ENCODE assay signal across 35 cellular contexts in genomic region chr11:69752890-69753289, GRCh38. TPM values are rescaled to one million over a fixed set of nuclear protein-coding genes. Genes with fewer than 3 reads are reported as not detected.
"Had no signal": no experiment of that assay in that cellular context is flagged by ENCODE, and none has a peak within 500 bp of the region (broad histone marks: within the 10 kb centered on the region; RNA-seq: fewer than 3 reads in every experiment).

No MANE protein-coding gene starts in this region.

- H3K36me3 Mint-ChIP-seq: activated CD4-positive, alpha-beta memory T cell treated with anti-CD3 and anti-CD28 coated beads for 36 hours had no signal

- H3K4me1 ChIP-seq: esophagus squamous epithelium, gastroesophageal sphincter had no signal

- H3K4me1 Mint-ChIP-seq: activated CD4-positive, alpha-beta T cell treated with anti-CD3 and anti-CD28 coated beads for 36 hours; activated CD4-positive, alpha-beta T cell treated with anti-CD3 and anti-CD28 coated beads, Interleukin-2, amount 10 ng/mL, durations not matched to agents 24 days and 14 days; activated T-helper 17 cell treated with anti-CD3 and anti-CD28 coated beads, Interleukin-2, amount 50 U/mL, for 72 hours; T-helper 17 cell had no signal

- H3K27me3 Mint-ChIP-seq: activated CD4-positive, alpha-beta T cell treated with anti-CD3 and anti-CD28 coated beads, Interleukin-2, amount 10 ng/mL, durations not matched to agents 24 days and 14 days had no signal

- H3K4me3 Mint-ChIP-seq: activated CD4-positive, alpha-beta memory T cell treated with anti-CD3 and anti-CD28 coated beads for 36 hours; activated CD4-positive, alpha-beta T cell treated with anti-CD3 and anti-CD28 coated beads for 36 hours; activated CD4-positive, alpha-beta T cell treated with anti-CD3 and anti-CD28 coated beads, Interleukin-2, amount 10 ng/mL, durations not matched to agents 24 days and 14 days; activated naive CD8-positive, alpha-beta T cell; activated T-cell treated with anti-CD3 and anti-CD28 coated beads, Interleukin-2, amount 50 U/mL, for 4 hours; activated T-helper 17 cell treated with anti-CD3 and anti-CD28 coated beads, Interleukin-2, amount 50 U/mL, for 72 hours; effector memory CD8-positive, alpha-beta T cell; T-helper 17 cell; T-helper 2 cell treated with Interferon-gamma antibody and Interleukin-4, amounts not matched to agents 5 μg/mL and 100 μg/mL, for 36 hours had no signal

- H3K27ac ChIP-seq: epithelial cell of prostate, esophagus squamous epithelium, gastroesophageal sphincter had no signal

- H3K36me3 ChIP-seq: esophagus squamous epithelium, gastroesophageal sphincter had no signal

- H3K27ac Mint-ChIP-seq: activated CD4-positive, alpha-beta memory T cell treated with anti-CD3 and anti-CD28 coated beads for 36 hours; activated CD4-positive, alpha-beta T cell treated with anti-CD3 and anti-CD28 coated beads for 36 hours; activated CD4-positive, alpha-beta T cell treated with anti-CD3 and anti-CD28 coated beads, Interleukin-2, amount 10 ng/mL, durations not matched to agents 24 days and 14 days; activated naive CD8-positive, alpha-beta T cell; activated T-helper 17 cell treated with anti-CD3 and anti-CD28 coated beads, Interleukin-2, amount 50 U/mL, for 72 hours; effector memory CD8-positive, alpha-beta T cell; T-helper 17 cell; T-helper 2 cell treated with Interferon-gamma antibody and Interleukin-4, amounts not matched to agents 5 μg/mL and 100 μg/mL, for 36 hours had no signal

- DNase-seq: activated CD4-positive, alpha-beta memory T cell treated with anti-CD3 and anti-CD28 coated beads for 36 hours; activated CD4-positive, alpha-beta T cell treated with anti-CD3 and anti-CD28 coated beads for 36 hours; activated CD4-positive, alpha-beta T cell treated with anti-CD3 and anti-CD28 coated beads, Interleukin-2, amount 10 ng/mL, durations not matched to agents 24 days and 14 days; activated CD4-positive, CD25-positive, alpha-beta regulatory T cell; activated CD4-positive, CD25-positive, alpha-beta regulatory T cell treated with anti-CD3 and anti-CD28 coated beads, Interleukin-2, amount 50 U/mL, for 72 hours; activated effector memory CD4-positive, alpha-beta T cell treated with Interleukin-2 at 50 U/mL for 16 hours; activated gamma-delta T cell treated with Interleukin-2 at 50 U/mL for 16 hours; activated naive CD4-positive, alpha-beta T cell treated with anti-CD3 and anti-CD28 coated beads, Interleukin-2, amount 50 U/mL, for 16 hours; activated naive CD4-positive, alpha-beta T cell treated with Interleukin-2 at 50 U/mL for 16 hours; activated T-cell treated with anti-CD3 and anti-CD28 coated beads, Interleukin-2, amount 50 U/mL, for 4 hours; amniotic stem cell; anterior cingulate cortex; caudate nucleus; cortex of kidney; dermis blood vessel endothelial cell; effector CD4-positive, alpha-beta T cell; effector memory CD8-positive, alpha-beta T cell; esophagus squamous epithelium; foreskin melanocyte; T-helper 1 cell; T-helper 17 cell; T1000 had no signal

- H3K9me3 Mint-ChIP-seq: activated CD4-positive, alpha-beta T cell treated with anti-CD3 and anti-CD28 coated beads, Interleukin-2, amount 10 ng/mL, durations not matched to agents 24 days and 14 days; activated T-cell treated with anti-CD3 and anti-CD28 coated beads, Interleukin-2, amount 50 U/mL, for 4 hours; activated T-helper 17 cell treated with anti-CD3 and anti-CD28 coated beads, Interleukin-2, amount 50 U/mL, for 72 hours; effector memory CD8-positive, alpha-beta T cell; T-helper 2 cell treated with Interferon-gamma antibody and Interleukin-4, amounts not matched to agents 5 μg/mL and 100 μg/mL, for 36 hours had no signal

- ATAC-seq: activated CD4-positive, alpha-beta T cell treated with anti-CD3 and anti-CD28 coated beads for 36 hours; activated T-cell treated with anti-CD3 and anti-CD28 coated beads, Interleukin-2, amount 50 U/mL, for 4 hours; activated T-helper 17 cell treated with anti-CD3 and anti-CD28 coated beads, Interleukin-2, amount 50 U/mL, for 72 hours; effector memory CD8-positive, alpha-beta T cell; gastroesophageal sphincter; T-helper 17 cell had no signal

- H3K4me3 ChIP-seq: esophagus squamous epithelium, gastroesophageal sphincter had no signal

RNA-seq across cellular contexts. Expression of gene FGF4, which starts 22.3 kb away (rescaled TPM):
- total RNA-seq: activated CD4-positive, alpha-beta memory T cell treated with anti-CD3 and anti-CD28 coated beads for 36 hours; activated CD4-positive, alpha-beta T cell treated with anti-CD3 and anti-CD28 coated beads for 36 hours; activated CD4-positive, alpha-beta T cell treated with anti-CD3 and anti-CD28 coated beads, Interleukin-2, amount 10 ng/mL, durations not matched to agents 24 days and 14 days; activated T-cell treated with anti-CD3 and anti-CD28 coated beads, Interleukin-2, amount 50 U/mL, for 4 hours; activated T-helper 17 cell treated with anti-CD3 and anti-CD28 coated beads, Interleukin-2, amount 50 U/mL, for 72 hours; astrocyte; chondrocyte; dermis blood vessel endothelial cell; endothelial cell of umbilical vein; esophagus squamous epithelium; fibroblast of lung; fibroblast of villous mesenchyme; gastroesophageal sphincter; glomerular endothelial cell; T-helper 17 cell had no signal
- polyA plus RNA-seq: adipose tissue, endothelial cell of umbilical vein, esophagus, fibroblast of lung had no signal

RNA-seq across cellular contexts. Expression of gene FGF19, which starts 49.1 kb away (rescaled TPM):
- total RNA-seq: activated CD4-positive, alpha-beta memory T cell treated with anti-CD3 and anti-CD28 coated beads for 36 hours; activated CD4-positive, alpha-beta T cell treated with anti-CD3 and anti-CD28 coated beads, Interleukin-2, amount 10 ng/mL, durations not matched to agents 24 days and 14 days; activated T-cell treated with anti-CD3 and anti-CD28 coated beads, Interleukin-2, amount 50 U/mL, for 4 hours; activated T-helper 17 cell treated with anti-CD3 and anti-CD28 coated beads, Interleukin-2, amount 50 U/mL, for 72 hours; astrocyte; chondrocyte; dermis blood vessel endothelial cell; endothelial cell of umbilical vein; esophagus squamous epithelium; fibroblast of lung; fibroblast of villous mesenchyme; gastroesophageal sphincter; glomerular endothelial cell; T-helper 17 cell had no signal
- polyA plus RNA-seq: adipose tissue, esophagus, fibroblast of lung had no signal
